ENCODE assay signal across 15 cellular contexts in the genomic region with DNA sequence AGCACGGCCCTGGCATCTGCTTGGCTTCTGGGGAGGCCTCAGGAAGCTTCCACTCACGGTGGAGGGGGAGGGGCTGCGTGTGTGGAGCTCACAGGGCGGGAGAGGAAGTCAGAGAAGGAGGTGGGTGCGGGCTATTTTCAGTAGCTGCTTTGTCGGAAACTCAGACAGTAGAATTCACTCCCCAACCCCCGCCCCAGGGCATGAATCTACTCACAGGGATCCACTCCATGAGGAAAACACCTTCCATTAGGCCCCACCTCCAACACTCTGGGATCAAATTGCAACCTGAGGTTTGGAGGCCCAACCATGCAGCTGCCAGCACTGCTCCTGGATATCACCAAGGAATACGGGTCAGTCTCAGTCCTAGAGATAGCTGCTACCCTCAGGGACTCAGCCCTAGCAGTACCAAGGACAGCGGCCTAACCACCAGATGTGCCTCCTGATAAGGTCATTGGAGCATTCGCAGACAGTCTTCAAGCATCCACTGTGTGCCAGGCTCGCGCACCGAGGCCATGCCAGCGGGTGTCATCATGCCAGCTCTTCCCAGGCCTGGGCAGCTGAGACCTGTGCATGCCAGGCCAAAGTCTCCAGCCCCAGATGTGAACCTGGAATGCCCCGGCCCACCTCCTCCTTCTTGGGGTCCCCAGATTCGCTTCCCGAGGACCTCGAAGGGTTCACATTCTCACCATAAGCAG.
DNase-seq lines count a peak whose midpoint lies in the region; ATAC-seq and TF ChIP-seq lines count a peak whose summit lies in the region.
"Had no signal": no experiment of that assay in that cellular context is flagged by ENCODE, and none has a peak within 500 bp of the region (broad histone marks: within the 10 kb centered on the region; RNA-seq: fewer than 3 reads in every experiment).

No MANE protein-coding gene starts in this region.

- H3K27me3 ChIP-seq in PC-9 (ENCODE audit: insufficient read depth, low read depth), result peaks cover 65% of the 10 kb centered on the region

- no TSS peak for BruUV-seq in PC-9 (replicated peaks; lab: Mats Ljungman, UMichigan)

- no peak overlapping the region for H3K4me2 ChIP-seq in PC-9

- no peak overlapping the region for H3K4me3 ChIP-seq in fibroblast of the aortic adventitia (ENCODE audit: low read depth, low read length)
- no peak overlapping the region for H3K4me3 ChIP-seq in PC-9
- H3K4me3 ChIP-seq: esophagus muscularis mucosa, skin epidermis, transverse colon had no signal

- no peak for TF ChIP-seq POLR2A in erythroblast (IDR thresholded peaks at IDR 0.05; ENCODE audit: low read length)

- no peaks in the 10 kb centered on the region for H3K79me2 ChIP-seq in PC-9 (ENCODE audit: low read depth)

- H3K27me3 Mint-ChIP-seq in natural killer cell treated with Interleukin-12 subunit alpha and Interleukin-12 subunit beta and Interleukin-15 and Interleukin-18, amount 100 ng/mL, for 72 hours, result peaks cover 30 to 31% of the 10 kb centered on the region in 2 donors
- H3K27me3 Mint-ChIP-seq in natural killer cell (ENCODE audit: low read depth in 2 of 2), result peaks cover 45 to 58% of the 10 kb centered on the region in 2 donors

- H3K27ac Mint-ChIP-seq in natural killer cell treated with Interleukin-12 subunit alpha and Interleukin-12 subunit beta and Interleukin-15 and Interleukin-18, amount 100 ng/mL, for 72 hours, result no peak overlapping the region
- H3K27ac Mint-ChIP-seq in natural killer cell, result no peak overlapping the region
- H3K27ac Mint-ChIP-seq: activated T-cell treated with anti-CD3 and anti-CD28 coated beads, Interleukin-2, amount 50 U/mL, for 72 hours had no signal

- no peaks in the 10 kb centered on the region for H3K9me3 Mint-ChIP-seq in natural killer cell treated with Interleukin-12 subunit alpha and Interleukin-12 subunit beta and Interleukin-15 and Interleukin-18, amount 100 ng/mL, for 72 hours
- no peaks in the 10 kb centered on the region for H3K9me3 Mint-ChIP-seq in natural killer cell
- H3K9me3 Mint-ChIP-seq: activated T-cell treated with anti-CD3 and anti-CD28 coated beads, Interleukin-2, amount 50 U/mL, for 72 hours had no signal

- peak; percentile 53 for DNase-seq in natural killer cell treated with Interleukin-12 subunit alpha and Interleukin-12 subunit beta and Interleukin-15 and Interleukin-18, amount 100 ng/mL, for 72 hours (ENCODE audit: low spot score)
- DNase-seq in natural killer cell (no peak), RPMI7951 (ENCODE audit: low read depth) (peak; percentile 21), fibroblast of the aortic adventitia (ENCODE audit: low read depth) (peak; percentile 10), erythroblast (lab: John Stamatoyannopoulos, UW) (no peak), PC-9 (no peak), retina (no peak), DMS 273 (lab: John Stamatoyannopoulos, UW; ENCODE audit: unreplicated experiment) (no peak)
- DNase-seq: activated T-cell treated with anti-CD3 and anti-CD28 coated beads, Interleukin-2, amount 50 U/mL, for 72 hours; kidney; SHP77 treated with DMSO at 0.1 percent for 48 hours; transverse colon had no signal

- no peaks in the 10 kb centered on the region for H3K4me1 ChIP-seq in PC-9 (replicated peaks; ENCODE audit: insufficient read depth)
- H3K4me1 ChIP-seq: transverse colon had no signal

- POLR2A ChIA-PET in PC-9 (lab: Charles Lee; ENCODE audit: unreplicated experiment), result no interaction called here

- H3K9me2 ChIP-seq in PC-9 (ENCODE audit: insufficient read depth), result no peaks in the 10 kb centered on the region

- no peak overlapping the region for H3K27ac ChIP-seq in PC-9
- H3K27ac ChIP-seq: esophagus muscularis mucosa, skin epidermis, transverse colon, VCaP had no signal

- CTCF ChIA-PET in PC-9 (lab: Charles Lee), result no interaction called here

- no peak for ATAC-seq in natural killer cell treated with Interleukin-12 subunit alpha and Interleukin-12 subunit beta and Interleukin-15 and Interleukin-18, amount 100 ng/mL, for 72 hours
- ATAC-seq in natural killer cell, result no peak
- ATAC-seq: activated T-cell treated with anti-CD3 and anti-CD28 coated beads, Interleukin-2, amount 50 U/mL, for 72 hours had no signal

- TF ChIP-seq CTCF in natural killer cell (IDR thresholded peaks at IDR 0.05) (no peak), fibroblast of the aortic adventitia (IDR thresholded peaks at IDR 0.05; ENCODE audit: insufficient read depth, low read length) (no peak), PC-9 (conservative IDR thresholded peaks at IDR 0.05) (no peak)

- H3K9me3 ChIP-seq in PC-9 (ENCODE audit: insufficient read depth, low read depth), result no peaks in the 10 kb centered on the region
- H3K9me3 ChIP-seq: esophagus muscularis mucosa, transverse colon had no signal

- H3F3A ChIP-seq in PC-9 (ENCODE audit: insufficient read depth, low read depth), result no peaks in the 10 kb centered on the region

- H4K20me1 ChIP-seq in PC-9 (ENCODE audit: insufficient read depth), result no peaks in the 10 kb centered on the region

- intact Hi-C loops in natural killer cell (cut with micrococcal nuclease) (no loop called here), PC-9 (cut with micrococcal nuclease; ENCODE audit: unreplicated experiment) (no loop called here)

- H2AFZ ChIP-seq in PC-9, result no peak overlapping the region

- H3K4me3 Mint-ChIP-seq in natural killer cell treated with Interleukin-12 subunit alpha and Interleukin-12 subunit beta and Interleukin-15 and Interleukin-18, amount 100 ng/mL, for 72 hours, result no peak overlapping the region
- H3K4me3 Mint-ChIP-seq in natural killer cell, result no peak overlapping the region
- H3K4me3 Mint-ChIP-seq: activated T-cell treated with anti-CD3 and anti-CD28 coated beads, Interleukin-2, amount 50 U/mL, for 72 hours had no signal

- H3K4me1 Mint-ChIP-seq in natural killer cell treated with Interleukin-12 subunit alpha and Interleukin-12 subunit beta and Interleukin-15 and Interleukin-18, amount 100 ng/mL, for 72 hours (ENCODE audit: low read depth in 2 of 2), result peaks cover 8 to 12% of the 10 kb centered on the region in 2 donors
- peaks cover 0 to 15% of the 10 kb centered on the region in 2 donors for H3K4me1 Mint-ChIP-seq in natural killer cell

- peaks cover 6% of the 10 kb centered on the region for H3K36me3 Mint-ChIP-seq in natural killer cell treated with Interleukin-12 subunit alpha and Interleukin-12 subunit beta and Interleukin-15 and Interleukin-18, amount 100 ng/mL, for 72 hours
- H3K36me3 Mint-ChIP-seq in natural killer cell, result no peaks in the 10 kb centered on the region

- no peaks in the 10 kb centered on the region for H3K36me3 ChIP-seq in PC-9 (ENCODE audit: low read depth)
- H3K36me3 ChIP-seq: esophagus muscularis mucosa, transverse colon had no signal

Comparison
In these comparisons a context has a peak if more than half of its experiments do, and no peak if none do; other contexts are left out.
1. DNase-seq: peak in natural killer cell treated with Interleukin-12 subunit alpha and Interleukin-12 subunit beta and Interleukin-15 and Interleukin-18, amount 100 ng/mL, for 72 hours (single experiment), RPMI7951 (single experiment) and fibroblast of the aortic adventitia (single experiment); none in natural killer cell (single experiment), erythroblast (0 of 2), PC-9 (0 of 2), retina (single experiment) and DMS 273 (single experiment).